Comparison of ENCODE assay signal across 8 cellular contexts in genomic region chr6:119078449-119079287, GRCh38. TPM values are rescaled to one million over a fixed set of nuclear protein-coding genes. Genes with fewer than 3 reads are reported as not detected.
DNase-seq lines count a peak whose midpoint lies in the region; ATAC-seq and TF ChIP-seq lines count a peak whose summit lies in the region.

A gene with protein sequence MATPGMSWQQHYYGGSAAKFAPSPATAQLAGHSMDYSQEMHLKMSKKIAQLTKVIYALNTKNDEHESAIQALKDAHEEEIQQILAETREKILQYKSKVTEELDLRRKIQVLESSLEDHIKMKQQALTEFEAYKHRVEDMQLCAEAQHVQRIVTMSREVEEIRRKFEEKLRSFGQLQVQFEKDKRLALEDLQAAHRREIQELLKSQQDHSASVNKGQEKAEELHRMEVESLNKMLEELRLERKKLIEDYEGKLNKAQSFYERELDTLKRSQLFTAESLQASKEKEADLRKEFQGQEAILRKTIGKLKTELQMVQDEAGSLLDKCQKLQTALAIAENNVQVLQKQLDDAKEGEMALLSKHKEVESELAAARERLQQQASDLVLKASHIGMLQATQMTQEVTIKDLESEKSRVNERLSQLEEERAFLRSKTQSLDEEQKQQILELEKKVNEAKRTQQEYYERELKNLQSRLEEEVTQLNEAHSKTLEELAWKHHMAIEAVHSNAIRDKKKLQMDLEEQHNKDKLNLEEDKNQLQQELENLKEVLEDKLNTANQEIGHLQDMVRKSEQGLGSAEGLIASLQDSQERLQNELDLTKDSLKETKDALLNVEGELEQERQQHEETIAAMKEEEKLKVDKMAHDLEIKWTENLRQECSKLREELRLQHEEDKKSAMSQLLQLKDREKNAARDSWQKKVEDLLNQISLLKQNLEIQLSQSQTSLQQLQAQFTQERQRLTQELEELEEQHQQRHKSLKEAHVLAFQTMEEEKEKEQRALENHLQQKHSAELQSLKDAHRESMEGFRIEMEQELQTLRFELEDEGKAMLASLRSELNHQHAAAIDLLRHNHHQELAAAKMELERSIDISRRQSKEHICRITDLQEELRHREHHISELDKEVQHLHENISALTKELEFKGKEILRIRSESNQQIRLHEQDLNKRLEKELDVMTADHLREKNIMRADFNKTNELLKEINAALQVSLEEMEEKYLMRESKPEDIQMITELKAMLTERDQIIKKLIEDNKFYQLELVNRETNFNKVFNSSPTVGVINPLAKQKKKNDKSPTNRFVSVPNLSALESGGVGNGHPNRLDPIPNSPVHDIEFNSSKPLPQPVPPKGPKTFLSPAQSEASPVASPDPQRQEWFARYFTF (minus strand): TSS chr6:119078664. CDS start chr6:119078299, 365 bp downstream.

- H3K4me1 ChIP-seq in A673 (ENCODE audit: insufficient read depth, low read length, poor library complexity, severe bottlenecking) (peaks cover 11% of the 10 kb centered on the region), right lobe of liver (no peaks in the 10 kb centered on the region)

- peak; percentile 70 for DNase-seq in A673 (ENCODE audit: low spot score)
- DNase-seq in NCI-H460 (ENCODE audit: extremely low read depth, low read depth), result peak; percentile 17
- DNase-seq in activated CD4-positive, alpha-beta T cell treated with anti-CD3 and anti-CD28 coated beads, Interleukin-2, amount 10 ng/mL, durations not matched to agents 7 days and 5 days, result peak; percentile 76
- DNase-seq in right lobe of liver, result peak; percentile 70 to 78 (median 76)
- DNase-seq in stimulated activated CD4-positive, alpha-beta T cell treated with anti-CD3 and anti-CD28 coated beads, Interleukin-4, amount 100 ng/mL, for 24 hours, result peak; percentile 71

- WGBS in right lobe of liver (ENCODE audit: insufficient coverage, low coverage, low lambda C conversion rate, missing lambda C conversion rate), result under 1% methylated on average over 16 of the region's 91 CpGs

- H3K27me3 ChIP-seq in A673 (replicated peaks; ENCODE audit: insufficient read depth, low read depth, low read length, poor library complexity), result peaks cover 45% of the 10 kb centered on the region
- H3K27me3 ChIP-seq in right lobe of liver, result no peaks in the 10 kb centered on the region

- peaks cover 7% of the 10 kb centered on the region for H3K27me3 Mint-ChIP-seq in activated CD4-positive, alpha-beta T cell treated with anti-CD3 and anti-CD28 coated beads, Interleukin-2, amount 10 ng/mL, durations not matched to agents 7 days and 5 days
- H3K27me3 Mint-ChIP-seq in dendritic cell treated with granulocyte-macrophage colony-stimulating factor and Interleukin-4, amounts not matched to agents 40 ng/mL and 50 ng/mL, for 4 days, result peaks cover 44% of the 10 kb centered on the region

- H3K4me1 Mint-ChIP-seq in activated CD4-positive, alpha-beta T cell treated with anti-CD3 and anti-CD28 coated beads, Interleukin-2, amount 10 ng/mL, durations not matched to agents 7 days and 5 days, result peaks cover 36% of the 10 kb centered on the region
- peaks cover 9% of the 10 kb centered on the region for H3K4me1 Mint-ChIP-seq in dendritic cell treated with granulocyte-macrophage colony-stimulating factor and Interleukin-4, amounts not matched to agents 40 ng/mL and 50 ng/mL, for 4 days (ENCODE audit: low read depth)

- H3K36me3 ChIP-seq in A673 (ENCODE audit: insufficient read depth, low read length, poor library complexity, severe bottlenecking) (no peaks in the 10 kb centered on the region), right lobe of liver (no peaks in the 10 kb centered on the region)

- H3K36me3 Mint-ChIP-seq in activated CD4-positive, alpha-beta T cell treated with anti-CD3 and anti-CD28 coated beads, Interleukin-2, amount 10 ng/mL, durations not matched to agents 7 days and 5 days (ENCODE audit: low read depth), result no peaks in the 10 kb centered on the region
- peaks cover 5% of the 10 kb centered on the region for H3K36me3 Mint-ChIP-seq in dendritic cell treated with granulocyte-macrophage colony-stimulating factor and Interleukin-4, amounts not matched to agents 40 ng/mL and 50 ng/mL, for 4 days (ENCODE audit: low read depth)

- BruUV-seq in A673 (replicated peaks; lab: Mats Ljungman, UMichigan), result no TSS peak

- H3K27ac Mint-ChIP-seq in activated CD4-positive, alpha-beta T cell treated with anti-CD3 and anti-CD28 coated beads, Interleukin-2, amount 10 ng/mL, durations not matched to agents 7 days and 5 days, result peak within 1 kb of the TSS; percentile 84
- peak within 1 kb of the TSS; percentile 73 for H3K27ac Mint-ChIP-seq in dendritic cell treated with granulocyte-macrophage colony-stimulating factor and Interleukin-4, amounts not matched to agents 40 ng/mL and 50 ng/mL, for 4 days

- H3K9me3 ChIP-seq in A673 (ENCODE audit: low read depth, low read length, poor library complexity, severe bottlenecking), result no peaks in the 10 kb centered on the region
- no peaks in the 10 kb centered on the region for H3K9me3 ChIP-seq in right lobe of liver

- TF ChIP-seq POLR2A in right lobe of liver (IDR thresholded peaks at IDR 0.05), result peak; percentile 25

- H3K27ac ChIP-seq in A673 (ENCODE audit: low read depth, low read length, poor library complexity, severe bottlenecking) (no peak within 1 kb of the TSS), right lobe of liver (peak within 1 kb of the TSS; percentile 53 to 77 (median 70))

- peak; percentile 64 for ATAC-seq in GM18868 (IDR thresholded peaks at IDR 0.05; ENCODE audit: unreplicated experiment)
- peak; percentile 65 for ATAC-seq in HG03108 (IDR thresholded peaks at IDR 0.05; ENCODE audit: unreplicated experiment)
- peak; percentile 80 to 89 (median 85) for ATAC-seq in right lobe of liver

- POLR2A ChIA-PET in A673 (lab: Charles Lee; ENCODE audit: low non-redundant PET), result interaction anchor here (0.8 kb wide), 1 partner anchor 201 kb away, joined by 5 read pairs; no protein-coding TSS in a partner anchor
- POLR2A ChIA-PET in activated CD4-positive, alpha-beta T cell treated with anti-CD3 and anti-CD28 coated beads, Interleukin-2, amount 10 ng/mL, durations not matched to agents 7 days and 5 days (lab: Charles Lee), result no interaction called here

- H3K4me3 ChIP-seq in A673 (ENCODE audit: low read depth, low read length, poor library complexity, severe bottlenecking), result peak within 1 kb of the TSS; percentile 50
- peak within 1 kb of the TSS; percentile 54 to 76 (median 70) for H3K4me3 ChIP-seq in right lobe of liver

- peaks cover 16% of the 10 kb centered on the region for H3K9me3 Mint-ChIP-seq in activated CD4-positive, alpha-beta T cell treated with anti-CD3 and anti-CD28 coated beads, Interleukin-2, amount 10 ng/mL, durations not matched to agents 7 days and 5 days
- H3K9me3 Mint-ChIP-seq in dendritic cell treated with granulocyte-macrophage colony-stimulating factor and Interleukin-4, amounts not matched to agents 40 ng/mL and 50 ng/mL, for 4 days, result peaks cover 10% of the 10 kb centered on the region

- CTCF ChIA-PET in A673 (lab: Charles Lee), result no interaction called here
- CTCF ChIA-PET in activated CD4-positive, alpha-beta T cell treated with anti-CD3 and anti-CD28 coated beads, Interleukin-2, amount 10 ng/mL, durations not matched to agents 7 days and 5 days (lab: Charles Lee), result interaction anchor here (0.8 to 1.8 kb wide), 6 partner anchors 13 to 236 kb away, joined by 3 to 7 read pairs (median 4); no protein-coding TSS in a partner anchor

- intact Hi-C loops in A673 (cut with micrococcal nuclease; ENCODE audit: unreplicated experiment), result no loop called here
- intact Hi-C loops in dendritic cell treated with granulocyte-macrophage colony-stimulating factor and Interleukin-4, amounts not matched to agents 40 ng/mL and 50 ng/mL, for 4 days (cut with micrococcal nuclease), result loop anchor here (10.0 kb wide), 1 partner anchor 144 kb away; the partner anchor contains the start of gene MCM9
- intact Hi-C loops in right lobe of liver (cut with DNase I), result no loop called here

- peak within 1 kb of the TSS; percentile 80 for H3K4me3 Mint-ChIP-seq in activated CD4-positive, alpha-beta T cell treated with anti-CD3 and anti-CD28 coated beads, Interleukin-2, amount 10 ng/mL, durations not matched to agents 7 days and 5 days
- H3K4me3 Mint-ChIP-seq in dendritic cell treated with granulocyte-macrophage colony-stimulating factor and Interleukin-4, amounts not matched to agents 40 ng/mL and 50 ng/mL, for 4 days, result peak within 1 kb of the TSS; percentile 85

- TF ChIP-seq CTCF in A673 (conservative IDR thresholded peaks at IDR 0.05; ENCODE audit: low read depth, low read length), result peak; percentile 43; the same call in 1 of the 2 replicates
- peak in 3 of 4 donors; percentile 22 to 35 (median 24) for TF ChIP-seq CTCF in right lobe of liver (IDR thresholded peaks at IDR 0.05)

RNA-seq across cellular contexts. Expression of the gene that starts here (rescaled TPM):
- total RNA-seq in A673 (2021) (0.97 and 2.1 TPM in 2 replicates), right lobe of liver (1 to 10 TPM; 2.5 to 5.0 (median 3.2) TPM)
- 0.35 and 0.40 TPM in 2 replicates for total RNA-seq in NCI-H460 (2014; rRNA removed; shearing (Covaris generic))
- polyA plus RNA-seq in NCI-H460 (2014; cell fraction: nucleus; rRNA removed), result 0.11 and 0.29 TPM in 2 replicates
- 1 to 10 TPM; 7.4 to 8.3 TPM for total RNA-seq in activated CD4-positive, alpha-beta T cell treated with anti-CD3 and anti-CD28 coated beads, Interleukin-2, amount 10 ng/mL, durations not matched to agents 7 days and 5 days

Comparison
In these comparisons a context has a peak if more than half of its experiments do, and no peak if none do; other contexts are left out.
1. Peak in DNase-seq in NCI-H460; RNA of the gene not detected or under 1 TPM.
2. DNase-seq: peak in every context shown above with its lines; median percentile 76 in activated CD4-positive, alpha-beta T cell treated with anti-CD3 and anti-CD28 coated beads, Interleukin-2, amount 10 ng/mL, durations not matched to agents 7 days and 5 days; 76 in right lobe of liver; 71 in stimulated activated CD4-positive, alpha-beta T cell treated with anti-CD3 and anti-CD28 coated beads, Interleukin-4, amount 100 ng/mL, for 24 hours; 70 in A673; 17 in NCI-H460.